In the genomic region with DNA sequence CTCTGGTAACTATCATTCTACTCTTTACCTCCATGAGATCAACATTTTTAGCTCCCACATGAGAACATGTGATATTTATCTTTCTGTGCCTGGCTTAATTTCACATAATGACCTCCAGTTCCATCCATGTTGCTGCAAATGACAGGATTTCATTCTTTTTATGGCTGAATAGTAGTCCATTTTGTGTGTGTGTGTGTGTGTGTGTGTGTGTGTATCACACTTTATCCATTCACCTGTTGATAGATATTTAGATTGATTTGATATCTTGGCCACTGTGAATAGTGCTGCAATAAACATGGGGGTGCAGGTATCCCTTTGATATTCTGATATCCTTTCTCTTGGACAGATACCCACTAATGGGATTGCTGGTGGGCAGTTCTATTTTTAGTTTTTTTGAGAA, we compare ENCODE assay signal across 21 cellular contexts. TPM values are rescaled to one million over a fixed set of nuclear protein-coding genes. Genes with fewer than 3 reads are reported as not detected.
DNase-seq lines count a peak whose midpoint lies in the region; ATAC-seq, FAIRE-seq and TF ChIP-seq lines count a peak whose summit lies in the region.
"Had no signal": no experiment of that assay in that cellular context is flagged by ENCODE, and none has a peak within 500 bp of the region (broad histone marks: within the 10 kb centered on the region; RNA-seq: fewer than 3 reads in every experiment).

No MANE protein-coding gene starts in this region.

- FAIRE-seq in H54 (lab: Jason Lieb, UNC): peak; percentile 74
- FAIRE-seq in astrocyte (lab: Jason Lieb, UNC): no peak
- FAIRE-seq: A204.1, D721Med, GM12892, GM18507 had no signal

- CTCF ChIA-PET in HEK293 (lab: Yijun Ruan, JAX): no interaction called here

- POLR2A ChIA-PET in HEK293 (lab: Yijun Ruan, JAX): no interaction called here

- H2AFZ ChIP-seq in astrocyte (ENCODE audit: low read depth, low read length): no peak overlapping the region

- H3K4me1 ChIP-seq in HEK293 (ENCODE audit: control insufficient read depth, insufficient read depth, low read length) (no peaks in the 10 kb centered on the region), astrocyte (ENCODE audit: insufficient read depth, low read length) (no peaks in the 10 kb centered on the region), prostate gland (replicated peaks) (no peaks in the 10 kb centered on the region)
- H3K4me1 ChIP-seq: BE2C had no signal

- H3K27me3 ChIP-seq in astrocyte (ENCODE audit: insufficient read depth, low read length) (no peaks in the 10 kb centered on the region), prostate gland (replicated peaks; ENCODE audit: insufficient read depth) (no peaks in the 10 kb centered on the region)
- H3K27me3 ChIP-seq: BE2C had no signal

- peaks cover 12 to 60% of the 10 kb centered on the region in 2 experiments for H3K36me3 ChIP-seq in HEK293 (ENCODE audit: control insufficient read depth in 2 of 2, insufficient read depth in 1 of 2, low read length in 2 of 2)
- peaks cover 54% of the 10 kb centered on the region for H3K36me3 ChIP-seq in astrocyte (ENCODE audit: insufficient read depth, low read length)
- H3K36me3 ChIP-seq in prostate gland: no peaks in the 10 kb centered on the region

- peaks cover 92% of the 10 kb centered on the region for H4K20me1 ChIP-seq in astrocyte (ENCODE audit: insufficient read depth, low read length)

- no peak for ATAC-seq in memory B cell (ENCODE audit: low read depth)

- intact Hi-C loops in prostate gland (cut with DNase I): no loop called here

- DNase-seq in H54 (ENCODE audit: insufficient read length, low spot score) (no peak), astrocyte (ENCODE audit: low read depth) (no peak), memory B cell (ENCODE audit: low spot score in 2 of 2) (no peak), retina (no peak), KG1 (lab: John Stamatoyannopoulos, UW) (no peak), prostate gland (ENCODE audit: low spot score) (no peak)
- DNase-seq: ACHN; BE2C; C1 segment of cervical spinal cord; CD4-positive, CD25-positive, alpha-beta regulatory T cell; CD8-positive, alpha-beta memory T cell; COR-L47; DMS79; GDM1; GOT3; H9 had no signal

- H3K36me3 Mint-ChIP-seq in astrocyte (ENCODE audit: low read depth, unreplicated experiment): peaks cover 16% of the 10 kb centered on the region
- H3K36me3 Mint-ChIP-seq in memory B cell: peaks cover 20% of the 10 kb centered on the region

- H3K27me3 Mint-ChIP-seq in astrocyte (ENCODE audit: low read depth, unreplicated experiment): no peaks in the 10 kb centered on the region
- no peaks in the 10 kb centered on the region for H3K27me3 Mint-ChIP-seq in memory B cell
- H3K27me3 Mint-ChIP-seq: CD4-positive, CD25-positive, alpha-beta regulatory T cell; CD8-positive, alpha-beta memory T cell had no signal

- no peak overlapping the region for H3K4me3 Mint-ChIP-seq in astrocyte (ENCODE audit: unreplicated experiment)
- no peak overlapping the region for H3K4me3 Mint-ChIP-seq in memory B cell
- H3K4me3 Mint-ChIP-seq: CD4-positive, CD25-positive, alpha-beta regulatory T cell; CD8-positive, alpha-beta memory T cell; H9 had no signal

- peaks cover 100% of the 10 kb centered on the region for H3K79me2 ChIP-seq in astrocyte (ENCODE audit: insufficient read depth, low read length)

- H3K27ac ChIP-seq in HEK293 (ENCODE audit: extremely low read depth, low read depth, low read length) (no peak overlapping the region), astrocyte (ENCODE audit: low read depth, low read length) (no peak overlapping the region), prostate gland (no peak overlapping the region)

- H3K9me3 ChIP-seq in HEK293 (ENCODE audit: control insufficient read depth, insufficient read depth, low read depth, low read length) (no peaks in the 10 kb centered on the region), astrocyte (ENCODE audit: insufficient read depth, low read depth, low read length) (no peaks in the 10 kb centered on the region), prostate gland (no peaks in the 10 kb centered on the region)
- H3K9me3 ChIP-seq: BE2C had no signal

- peak overlapping the region; percentile 21 for H3K4me2 ChIP-seq in astrocyte (ENCODE audit: low read length)

- no peak for TF ChIP-seq CTCF in HEK293 (tag by site-specific recombination; IDR thresholded peaks at IDR 0.05)
- no peak for TF ChIP-seq CTCF in astrocyte (IDR thresholded peaks at IDR 0.05; ENCODE audit: insufficient read depth, low read depth, low read length)
- TF ChIP-seq CTCF in prostate gland (IDR thresholded peaks at IDR 0.05): no peak

- peaks cover 7% of the 10 kb centered on the region for H3K4me1 Mint-ChIP-seq in astrocyte (ENCODE audit: low read depth, unreplicated experiment)
- H3K4me1 Mint-ChIP-seq in memory B cell: peaks cover 10% of the 10 kb centered on the region
- H3K4me1 Mint-ChIP-seq: H9 had no signal

- H3K9me3 Mint-ChIP-seq in astrocyte (ENCODE audit: unreplicated experiment) (no peaks in the 10 kb centered on the region), memory B cell (no peaks in the 10 kb centered on the region)
- H3K9me3 Mint-ChIP-seq: CD4-positive, CD25-positive, alpha-beta regulatory T cell; CD8-positive, alpha-beta memory T cell; H9 had no signal

- H3K4me3 ChIP-seq in HEK293 (ENCODE audit: low read depth, low read length): no peak overlapping the region
- no peak overlapping the region for H3K4me3 ChIP-seq in astrocyte (ENCODE audit: insufficient read depth, low read depth, low read length)
- H3K4me3 ChIP-seq in prostate gland: no peak overlapping the region

- H3K27ac Mint-ChIP-seq in astrocyte (ENCODE audit: unreplicated experiment) (no peak overlapping the region), memory B cell (peak overlapping the region; percentile 31)
- H3K27ac Mint-ChIP-seq: H9 had no signal

- no peak for TF ChIP-seq POLR2A in H54 (IDR thresholded peaks at IDR 0.05; ENCODE audit: low read depth, low read length)
- TF ChIP-seq POLR2A in prostate gland (IDR thresholded peaks at IDR 0.05): no peak

- no peak overlapping the region for H3K9ac ChIP-seq in astrocyte (ENCODE audit: low read length)

TF ChIP-seq in HEK293, 187 proteins besides CTCF, POLR2A, EP300 and RAD21:
- TF ChIP-seq SCRT1 (tag by site-specific recombination; IDR thresholded peaks at IDR 0.05; ENCODE audit: borderline replicate concordance) (0 out of 2 replicates have a peak, but pooled peaks have one; percentile 55), SCRT2 (tag by site-specific recombination; IDR thresholded peaks at IDR 0.05) (peak; percentile 60; the same call in 1 of the 2 replicates), ZNF146 (tag by site-specific recombination; IDR thresholded peaks at IDR 0.05) (peak; percentile 38; the same call in 1 of the 2 replicates), ZNF530 (tag by site-specific recombination; IDR thresholded peaks at IDR 0.05; ENCODE audit: low read depth) (no peak)
- TF ChIP-seq, protein P1, sequence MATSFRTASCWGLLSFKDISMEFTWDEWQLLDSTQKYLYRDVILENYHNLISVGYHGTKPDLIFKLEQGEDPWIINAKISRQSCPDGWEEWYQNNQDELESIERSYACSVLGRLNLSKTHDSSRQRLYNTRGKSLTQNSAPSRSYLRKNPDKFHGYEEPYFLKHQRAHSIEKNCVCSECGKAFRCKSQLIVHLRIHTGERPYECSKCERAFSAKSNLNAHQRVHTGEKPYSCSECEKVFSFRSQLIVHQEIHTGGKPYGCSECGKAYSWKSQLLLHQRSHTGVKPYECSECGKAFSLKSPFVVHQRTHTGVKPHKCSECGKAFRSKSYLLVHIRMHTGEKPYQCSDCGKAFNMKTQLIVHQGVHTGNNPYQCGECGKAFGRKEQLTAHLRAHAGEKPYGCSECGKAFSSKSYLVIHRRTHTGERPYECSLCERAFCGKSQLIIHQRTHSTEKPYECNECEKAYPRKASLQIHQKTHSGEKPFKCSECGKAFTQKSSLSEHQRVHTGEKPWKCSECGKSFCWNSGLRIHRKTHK (tag by site-specific recombination; IDR thresholded peaks at IDR 0.05): no peak

RNA-seq across cellular contexts. Expression of a gene that starts 18.3 kb away (rescaled TPM):
- 161 and 210 TPM in 2 replicates for total RNA-seq in astrocyte
- 10 to 100 TPM; 59.0 to 98.2 TPM for total RNA-seq in prostate gland
